21 cellular contexts compared by ENCODE assay signal in genomic region chr22:37464181-37464580, GRCh38. TPM values are rescaled to one million over a fixed set of nuclear protein-coding genes. Genes with fewer than 3 reads are reported as not detected.
DNase-seq lines count a peak whose midpoint lies in the region; ATAC-seq and TF ChIP-seq lines count a peak whose summit lies in the region.
"Had no signal": no experiment of that assay in that cellular context is flagged by ENCODE, and none has a peak within 500 bp of the region (broad histone marks: within the 10 kb centered on the region; RNA-seq: fewer than 3 reads in every experiment).

No MANE protein-coding gene starts in this region.

- no peaks in the 10 kb centered on the region for H3K9me3 ChIP-seq in CD8-positive, alpha-beta T cell (ENCODE audit: low read length)
- H3K9me3 ChIP-seq in neural progenitor cell (ENCODE audit: low read depth) = no peaks in the 10 kb centered on the region
- H3K9me3 ChIP-seq in neuronal stem cell (replicated peaks in 1 of 2; ENCODE audit: control insufficient read depth in 2 of 2, insufficient read depth in 1 of 2, low read depth in 1 of 2, low read length in 2 of 2) = no peaks in the 10 kb centered on the region
- H3K9me3 ChIP-seq in esophagus muscularis mucosa = no peaks in the 10 kb centered on the region
- H3K9me3 ChIP-seq: lower lobe of right lung, MG63, tibial nerve had no signal

- H3K4me1 ChIP-seq in CD8-positive, alpha-beta T cell (ENCODE audit: insufficient read depth, low read length) = no peaks in the 10 kb centered on the region
- H3K4me1 ChIP-seq in neural progenitor cell = peaks cover 10% of the 10 kb centered on the region
- H3K4me1 ChIP-seq in neuronal stem cell (ENCODE audit: control insufficient read depth in 2 of 2, insufficient read depth in 1 of 2, low read depth in 1 of 2, low read length in 2 of 2) = peaks cover 3 to 6% of the 10 kb centered on the region in 2 donors
- no peaks in the 10 kb centered on the region for H3K4me1 ChIP-seq in esophagus muscularis mucosa
- H3K4me1 ChIP-seq: lower lobe of right lung had no signal

- no peaks in the 10 kb centered on the region for H3K9me3 Mint-ChIP-seq in CD8-positive, alpha-beta T cell
- H3K9me3 Mint-ChIP-seq in activated CD8-positive, alpha-beta T cell treated with anti-CD3 and anti-CD28 coated beads, Interleukin-2, amount 10 ng/mL, durations not matched to agents 7 days and 5 days (ENCODE audit: insufficient read depth) = no peaks in the 10 kb centered on the region
- H3K9me3 Mint-ChIP-seq in neural progenitor cell = peaks cover 2% of the 10 kb centered on the region
- H3K9me3 Mint-ChIP-seq: naive thymus-derived CD8-positive, alpha-beta T cell; stimulated activated memory B cell treated with anti-CD40 and anti-IgM and Interleukin-4, amounts not matched to agents 10 μg/mL and 1 μg/mL and 100 μg/mL, for 72 hours; WTC11 had no signal

- no peak overlapping the region for H3K27ac ChIP-seq in CD8-positive, alpha-beta T cell (ENCODE audit: low read depth, low read length)
- H3K27ac ChIP-seq in neural progenitor cell (no peak overlapping the region), neuronal stem cell (replicated peaks; ENCODE audit: low read length) (no peak overlapping the region), esophagus muscularis mucosa (replicated peaks in 1 of 4) (no peak overlapping the region)
- H3K27ac ChIP-seq: coronary artery, epithelial cell of prostate, lower lobe of right lung, tibial nerve had no signal

- H2AFZ ChIP-seq in neural progenitor cell (replicated peaks) = no peak overlapping the region
- H2AFZ ChIP-seq in neuronal stem cell (ENCODE audit: low read length) = no peak overlapping the region

- no peak overlapping the region for H3K4me3 ChIP-seq in CD8-positive, alpha-beta T cell (ENCODE audit: low read depth, low read length)
- H3K4me3 ChIP-seq in neural progenitor cell (no peak overlapping the region), neuronal stem cell (ENCODE audit: low read length in 2 of 2) (no peak overlapping the region), esophagus muscularis mucosa (no peak overlapping the region)
- H3K4me3 ChIP-seq: coronary artery, lower lobe of right lung, MG63, tibial nerve had no signal

- H3K4me2 ChIP-seq in neural progenitor cell (no peak overlapping the region), neuronal stem cell (ENCODE audit: insufficient read depth, low read length, poor library complexity, severe bottlenecking) (no peak overlapping the region)

- H3K36me3 Mint-ChIP-seq in CD8-positive, alpha-beta T cell = peaks cover 56% of the 10 kb centered on the region
- H3K36me3 Mint-ChIP-seq in activated CD8-positive, alpha-beta T cell treated with anti-CD3 and anti-CD28 coated beads, Interleukin-2, amount 10 ng/mL, durations not matched to agents 7 days and 5 days (ENCODE audit: low read depth) = peaks cover 35% of the 10 kb centered on the region
- no peaks in the 10 kb centered on the region for H3K36me3 Mint-ChIP-seq in neural progenitor cell
- H3K36me3 Mint-ChIP-seq: WTC11 had no signal

- H3K4me3 Mint-ChIP-seq in CD8-positive, alpha-beta T cell = no peak overlapping the region
- no peak overlapping the region for H3K4me3 Mint-ChIP-seq in activated CD8-positive, alpha-beta T cell treated with anti-CD3 and anti-CD28 coated beads, Interleukin-2, amount 10 ng/mL, durations not matched to agents 7 days and 5 days
- H3K4me3 Mint-ChIP-seq in neural progenitor cell = no peak overlapping the region
- H3K4me3 Mint-ChIP-seq: naive thymus-derived CD8-positive, alpha-beta T cell; stimulated activated memory B cell treated with anti-CD40 and anti-IgM and Interleukin-4, amounts not matched to agents 10 μg/mL and 1 μg/mL and 100 μg/mL, for 72 hours; WTC11 had no signal

- ATAC-seq in CD8-positive, alpha-beta T cell = no peak
- no peak for ATAC-seq in activated CD8-positive, alpha-beta T cell treated with anti-CD3 and anti-CD28 coated beads, Interleukin-2, amount 10 ng/mL, durations not matched to agents 7 days and 5 days
- no peak for ATAC-seq in GM21576 (IDR thresholded peaks at IDR 0.05; ENCODE audit: unreplicated experiment)
- ATAC-seq: lower lobe of right lung; naive thymus-derived CD8-positive, alpha-beta T cell; stimulated activated memory B cell treated with anti-CD40 and anti-IgM and Interleukin-4, amounts not matched to agents 10 μg/mL and 1 μg/mL and 100 μg/mL, for 72 hours; WTC11 had no signal

- no peak overlapping the region for H4K91ac ChIP-seq in neuronal stem cell (ENCODE audit: low read depth, low read length, poor library complexity)

- H4K8ac ChIP-seq in neuronal stem cell (ENCODE audit: low read depth, low read length) = no peak overlapping the region

- POLR2A ChIA-PET in CD8-positive, alpha-beta T cell (lab: Charles Lee) = interaction anchor here (0.6 kb wide), 1 partner anchor 141 kb away, joined by 3 read pairs; no protein-coding TSS in a partner anchor
- POLR2A ChIA-PET in activated CD8-positive, alpha-beta T cell treated with anti-CD3 and anti-CD28 coated beads, Interleukin-2, amount 10 ng/mL, durations not matched to agents 7 days and 5 days (lab: Charles Lee) = no interaction called here

- H2BK15ac ChIP-seq in neuronal stem cell (ENCODE audit: low read length) = no peak overlapping the region

- no peak overlapping the region for H3K14ac ChIP-seq in neuronal stem cell (ENCODE audit: low read length)

- H2BK5ac ChIP-seq in neuronal stem cell (ENCODE audit: low read length) = no peak overlapping the region

- no peak overlapping the region for H2BK12ac ChIP-seq in neuronal stem cell (ENCODE audit: low read length)

- no CpG with 5 or more reads among the region's 4 CpGs for WGBS in neuronal stem cell (ENCODE audit: extremely low coverage in 2 of 2, insufficient read length in 2 of 2, insufficient replicate concordance in 1 of 2), 2 donors
- WGBS in esophagus muscularis mucosa = 22% methylated on average over 4 of the region's 4 CpGs

- in situ Hi-C loops in GM13976 (cut with MboI; ENCODE audit: low sequenced_read_pairs, unreplicated experiment) = no loop called here

- no peak overlapping the region for H2AK5ac ChIP-seq in neuronal stem cell (ENCODE audit: low read depth, low read length)

- no peaks in the 10 kb centered on the region for H3K27me3 Mint-ChIP-seq in CD8-positive, alpha-beta T cell (ENCODE audit: low read depth)
- no peaks in the 10 kb centered on the region for H3K27me3 Mint-ChIP-seq in activated CD8-positive, alpha-beta T cell treated with anti-CD3 and anti-CD28 coated beads, Interleukin-2, amount 10 ng/mL, durations not matched to agents 7 days and 5 days (ENCODE audit: low read depth)
- peaks cover 31% of the 10 kb centered on the region for H3K27me3 Mint-ChIP-seq in neural progenitor cell (ENCODE audit: insufficient read depth, low read depth)
- H3K27me3 Mint-ChIP-seq: naive thymus-derived CD8-positive, alpha-beta T cell; stimulated activated memory B cell treated with anti-CD40 and anti-IgM and Interleukin-4, amounts not matched to agents 10 μg/mL and 1 μg/mL and 100 μg/mL, for 72 hours had no signal

- H3K4me1 Mint-ChIP-seq in CD8-positive, alpha-beta T cell (ENCODE audit: low read depth) = peaks cover 7% of the 10 kb centered on the region
- H3K4me1 Mint-ChIP-seq in activated CD8-positive, alpha-beta T cell treated with anti-CD3 and anti-CD28 coated beads, Interleukin-2, amount 10 ng/mL, durations not matched to agents 7 days and 5 days (ENCODE audit: low read depth) = peaks cover 16% of the 10 kb centered on the region
- H3K4me1 Mint-ChIP-seq in neural progenitor cell = peaks cover 18% of the 10 kb centered on the region

- no peaks in the 10 kb centered on the region for H3K79me2 ChIP-seq in neural progenitor cell (ENCODE audit: low read depth)

- CTCF ChIA-PET in CD8-positive, alpha-beta T cell (lab: Charles Lee) = interaction anchor here (0.9 to 1.5 kb wide), 3 partner anchors 9 to 103 kb away, joined by 3 to 5 read pairs (median 3); no protein-coding TSS in a partner anchor
- CTCF ChIA-PET in activated CD8-positive, alpha-beta T cell treated with anti-CD3 and anti-CD28 coated beads, Interleukin-2, amount 10 ng/mL, durations not matched to agents 7 days and 5 days (lab: Charles Lee) = interaction anchor here (1.4 to 1.8 kb wide), 2 partner anchors 8 to 103 kb away, joined by 4 to 7 read pairs; no protein-coding TSS in a partner anchor

- H3K23ac ChIP-seq in neuronal stem cell (ENCODE audit: low read depth, low read length, poor library complexity) = no peak overlapping the region

- no peaks in the 10 kb centered on the region for H3K27me3 ChIP-seq in CD8-positive, alpha-beta T cell (ENCODE audit: insufficient read depth, low read length)
- no peaks in the 10 kb centered on the region for H3K27me3 ChIP-seq in neural progenitor cell
- H3K27me3 ChIP-seq in neuronal stem cell (ENCODE audit: control insufficient read depth in 3 of 3, insufficient read depth in 3 of 3, low read depth in 1 of 3, low read length in 3 of 3) = peaks cover 0 to 29% (median 0%) of the 10 kb centered on the region in 3 experiments
- peaks cover 0 to 90% (median 3%) of the 10 kb centered on the region in 4 donors for H3K27me3 ChIP-seq in esophagus muscularis mucosa

- TF ChIP-seq EP300 in esophagus muscularis mucosa (IDR thresholded peaks at IDR 0.05) = no peak

- no peaks in the 10 kb centered on the region for H3F3A ChIP-seq in neural progenitor cell (ENCODE audit: low read depth)

- H3K36me3 ChIP-seq in CD8-positive, alpha-beta T cell (ENCODE audit: insufficient read depth, low read length) = peaks cover 13% of the 10 kb centered on the region
- H3K36me3 ChIP-seq in neural progenitor cell = no peaks in the 10 kb centered on the region
- H3K36me3 ChIP-seq in neuronal stem cell (replicated peaks in 1 of 2; ENCODE audit: control insufficient read depth in 2 of 2, insufficient read depth in 2 of 2, low read length in 2 of 2) = no peaks in the 10 kb centered on the region
- peaks cover 0 to 6% (median 3%) of the 10 kb centered on the region in 4 donors for H3K36me3 ChIP-seq in esophagus muscularis mucosa
- H3K36me3 ChIP-seq: MG63, tibial nerve had no signal

- intact Hi-C loops in CD8-positive, alpha-beta T cell (cut with DNase I, micrococcal nuclease) = no loop called here
- intact Hi-C loops in esophagus muscularis mucosa (cut with DNase I) = no loop called here

- DNase-seq in CD8-positive, alpha-beta T cell = no peak
- DNase-seq in GM13976 (ENCODE audit: low spot score) (peak; percentile 62), LHCN-M2 (ENCODE audit: low read depth) (peak; percentile 68), neural progenitor cell (ENCODE audit: low spot score) (no peak), neuronal stem cell (ENCODE audit: low spot score) (no peak), esophagus muscularis mucosa (ENCODE audit: extremely low spot score) (no peak)
- DNase-seq in activated CD8-positive, alpha-beta T cell treated with anti-CD3 and anti-CD28 coated beads, Interleukin-2, amount 10 ng/mL, durations not matched to agents 7 days and 5 days = no peak
- DNase-seq: activated CD8-positive, alpha-beta memory T cell treated with anti-CD3 and anti-CD28 coated beads for 24 hours; anterior cingulate cortex; GOT3; lower lobe of right lung; MG63; naive thymus-derived CD8-positive, alpha-beta T cell; NCI-H1930 had no signal

- H3K4ac ChIP-seq in neuronal stem cell (ENCODE audit: low read length) = no peak overlapping the region

- no peaks in the 10 kb centered on the region for H3K79me1 ChIP-seq in neuronal stem cell (ENCODE audit: low read depth, low read length)

- H3K27ac Mint-ChIP-seq in CD8-positive, alpha-beta T cell = peak overlapping the region; percentile 3
- H3K27ac Mint-ChIP-seq in activated CD8-positive, alpha-beta T cell treated with anti-CD3 and anti-CD28 coated beads, Interleukin-2, amount 10 ng/mL, durations not matched to agents 7 days and 5 days = peak overlapping the region; percentile 12
- no peak overlapping the region for H3K27ac Mint-ChIP-seq in neural progenitor cell
- H3K27ac Mint-ChIP-seq: progenitor cell of endocrine pancreas; stimulated activated memory B cell treated with anti-CD40 and anti-IgM and Interleukin-4, amounts not matched to agents 10 μg/mL and 1 μg/mL and 100 μg/mL, for 72 hours; WTC11 had no signal

- no peak overlapping the region for H2BK120ac ChIP-seq in neuronal stem cell (ENCODE audit: low read depth, low read length)

- H3K18ac ChIP-seq in neuronal stem cell (ENCODE audit: low read length) = no peak overlapping the region

- no peak overlapping the region for H3K9ac ChIP-seq in neural progenitor cell
- no peak overlapping the region for H3K9ac ChIP-seq in neuronal stem cell (ENCODE audit: low read depth, low read length, poor library complexity)

- TF ChIP-seq POLR2A in esophagus muscularis mucosa (IDR thresholded peaks at IDR 0.05; ENCODE audit: low read depth) = no peak

- no peak for TF ChIP-seq CTCF in CD8-positive, alpha-beta T cell (IDR thresholded peaks at IDR 0.05)
- no peak for TF ChIP-seq CTCF in GM13976 (IDR thresholded peaks at IDR 0.05; ENCODE audit: borderline replicate concordance, control extremely low read depth, extremely low read depth, insufficient read depth, missing control alignments)
- no peak for TF ChIP-seq CTCF in neural progenitor cell (IDR thresholded peaks at IDR 0.05)
- no peak for TF ChIP-seq CTCF in esophagus muscularis mucosa (IDR thresholded peaks at IDR 0.05)

- peaks cover 8% of the 10 kb centered on the region for H4K20me1 ChIP-seq in neural progenitor cell (ENCODE audit: low read depth)

RNA-seq across cellular contexts. Expression of gene MFNG, which starts 22.0 kb away (rescaled TPM):
- total RNA-seq in CD8-positive, alpha-beta T cell = 10 to 100 TPM; 63.2 to 63.9 TPM
- total RNA-seq in LHCN-M2 (2014; rRNA removed) = 0.17 and 1.3 TPM in 2 replicates
- 0.24 TPM for polyA plus RNA-seq in LHCN-M2 (2012)
- total RNA-seq in activated CD8-positive, alpha-beta T cell treated with anti-CD3 and anti-CD28 coated beads, Interleukin-2, amount 10 ng/mL, durations not matched to agents 7 days and 5 days = 100 to 1,000 TPM; 227 to 232 TPM
- 2.3 and 10.6 TPM in 2 replicates for total RNA-seq in neural progenitor cell (ENCODE audit: low replicate concordance)
- polyA plus RNA-seq in neuronal stem cell (2013, experiment 1 of 2) = 10.5 TPM
- 8.0 TPM for polyA plus RNA-seq in neuronal stem cell (2013, experiment 2 of 2)
- total RNA-seq in esophagus muscularis mucosa = 10 to 100 TPM in 3 of 4 donors, 1 to 10 TPM in 1; 7.5 to 23.1 (median 18.5) TPM

RNA-seq across cellular contexts. Expression of gene ELFN2, which starts 36.9 kb away (rescaled TPM):
- total RNA-seq in CD8-positive, alpha-beta T cell = not detected
- total RNA-seq in LHCN-M2 (2014; rRNA removed) (0.17 and 0.32 TPM in 2 replicates), neural progenitor cell (ENCODE audit: low replicate concordance) (0.82 and 1.1 TPM in 2 replicates), esophagus muscularis mucosa (under 1 TPM in 2 of 4 donors, not detected in 2; 0.17 TPM)
- polyA plus RNA-seq in LHCN-M2 (2012) = 0.53 TPM
- under 1 TPM; 0.05 to 0.08 TPM for total RNA-seq in activated CD8-positive, alpha-beta T cell treated with anti-CD3 and anti-CD28 coated beads, Interleukin-2, amount 10 ng/mL, durations not matched to agents 7 days and 5 days
- 0.78 TPM for polyA plus RNA-seq in neuronal stem cell (2013, experiment 1 of 2)
- 0.86 TPM for polyA plus RNA-seq in neuronal stem cell (2013, experiment 2 of 2)
- polyA plus RNA-seq: naive thymus-derived CD8-positive, alpha-beta T cell had no signal

RNA-seq across cellular contexts. Expression of gene CARD10, which starts 55.0 kb away (rescaled TPM):
- total RNA-seq in CD8-positive, alpha-beta T cell = under 1 TPM in 1 of 2 experiments, not detected in 1; 0.19 TPM
- total RNA-seq in LHCN-M2 (2014; rRNA removed) (22.4 and 23.0 TPM in 2 replicates), neural progenitor cell (ENCODE audit: low replicate concordance) (1.5 and 6.2 TPM in 2 replicates), esophagus muscularis mucosa (10 to 100 TPM in 2 of 4 donors, 1 to 10 TPM in 2; 6.0 to 15.3 (median 8.8) TPM)
- 10.6 TPM for polyA plus RNA-seq in LHCN-M2 (2012)
- total RNA-seq in activated CD8-positive, alpha-beta T cell treated with anti-CD3 and anti-CD28 coated beads, Interleukin-2, amount 10 ng/mL, durations not matched to agents 7 days and 5 days = under 1 TPM in 1 of 2 experiments, not detected in 1; 0.31 TPM
- polyA plus RNA-seq in neuronal stem cell (2013, experiment 1 of 2) = 4.2 TPM
- 4.3 TPM for polyA plus RNA-seq in neuronal stem cell (2013, experiment 2 of 2)

Comparison
In these comparisons a context has a peak if more than half of its experiments do, and no peak if none do; other contexts are left out.
1. DNase-seq: peak in GM13976 (single experiment) and LHCN-M2 (single experiment); none in CD8-positive, alpha-beta T cell (0 of 7), activated CD8-positive, alpha-beta T cell treated with anti-CD3 and anti-CD28 coated beads, Interleukin-2, amount 10 ng/mL, durations not matched to agents 7 days and 5 days (single experiment), neural progenitor cell (single experiment), neuronal stem cell (single experiment) and esophagus muscularis mucosa (single experiment).